Comparison of ENCODE assay signal across 8 cellular contexts in genomic region chr20:49811825-49812462, GRCh38. TPM values are rescaled to one million over a fixed set of nuclear protein-coding genes. Genes with fewer than 3 reads are reported as not detected.
DNase-seq lines count a peak whose midpoint lies in the region; ATAC-seq and TF ChIP-seq lines count a peak whose summit lies in the region.

No MANE protein-coding gene starts in this region.

- peak; percentile 23 for ATAC-seq in Right ventricle myocardium superior (ENCODE audit: poor library complexity)

- peak overlapping the region; percentile 25 for H3K9ac ChIP-seq in rectal smooth muscle tissue (ENCODE audit: low read length)

- TF ChIP-seq CTCF in AG09309 (IDR thresholded peaks at IDR 0.05; ENCODE audit: control insufficient read depth, insufficient read depth, low read depth, low read length, missing control alignments): no peak
- no peak for TF ChIP-seq CTCF in WI38 (IDR thresholded peaks at IDR 0.05; ENCODE audit: low read depth, low read length)

- H3K27ac ChIP-seq in rectal smooth muscle tissue (ENCODE audit: low read depth, low read length): peak overlapping the region; percentile 84

- DNase-seq in AG09309 (ENCODE audit: low read depth): no peak
- DNase-seq in HCEC 1CT: peak; percentile 49
- DNase-seq in Right ventricle myocardium superior: no peak
- no peak for DNase-seq in KBM-7
- no peak for DNase-seq in Kasumi-1 (lab: John Stamatoyannopoulos, UW)
- no peak for DNase-seq in activated CD4-positive, alpha-beta T cell treated with anti-CD3 and anti-CD28 coated beads, Interleukin-2, amount 50 U/mL, for 1 hour

- H3K27me3 ChIP-seq in rectal smooth muscle tissue (ENCODE audit: control insufficient read depth, insufficient read depth, low read length): no peaks in the 10 kb centered on the region

- intact Hi-C loops in Right ventricle myocardium superior (cut with DNase I): no loop called here

- H3K4me1 ChIP-seq in rectal smooth muscle tissue (ENCODE audit: control insufficient read depth, insufficient read depth, low read length): peaks cover 6% of the 10 kb centered on the region

- peaks cover 4% of the 10 kb centered on the region for H3K36me3 ChIP-seq in rectal smooth muscle tissue (ENCODE audit: control insufficient read depth, insufficient read depth, low read length)

- H3K4me3 ChIP-seq in AG09309 (ENCODE audit: control insufficient read depth, low read depth, low read length) (peak overlapping the region; percentile 63), WI38 (ENCODE audit: low read depth, low read length) (peak overlapping the region; percentile 71), rectal smooth muscle tissue (ENCODE audit: low read length) (peak overlapping the region; percentile 77)

- in situ Hi-C loops in KBM-7 (cut with MboI; ENCODE audit: low pct_unique_long_range_greater_than_20kb, low sequenced_read_pairs): no loop called here

RNA-seq across cellular contexts. Expression of gene SLC9A8, which starts 0.7 kb away (rescaled TPM):
- total RNA-seq in Right ventricle myocardium superior: 5.1 TPM
